9 cellular contexts compared by ENCODE assay signal in the genomic region with DNA sequence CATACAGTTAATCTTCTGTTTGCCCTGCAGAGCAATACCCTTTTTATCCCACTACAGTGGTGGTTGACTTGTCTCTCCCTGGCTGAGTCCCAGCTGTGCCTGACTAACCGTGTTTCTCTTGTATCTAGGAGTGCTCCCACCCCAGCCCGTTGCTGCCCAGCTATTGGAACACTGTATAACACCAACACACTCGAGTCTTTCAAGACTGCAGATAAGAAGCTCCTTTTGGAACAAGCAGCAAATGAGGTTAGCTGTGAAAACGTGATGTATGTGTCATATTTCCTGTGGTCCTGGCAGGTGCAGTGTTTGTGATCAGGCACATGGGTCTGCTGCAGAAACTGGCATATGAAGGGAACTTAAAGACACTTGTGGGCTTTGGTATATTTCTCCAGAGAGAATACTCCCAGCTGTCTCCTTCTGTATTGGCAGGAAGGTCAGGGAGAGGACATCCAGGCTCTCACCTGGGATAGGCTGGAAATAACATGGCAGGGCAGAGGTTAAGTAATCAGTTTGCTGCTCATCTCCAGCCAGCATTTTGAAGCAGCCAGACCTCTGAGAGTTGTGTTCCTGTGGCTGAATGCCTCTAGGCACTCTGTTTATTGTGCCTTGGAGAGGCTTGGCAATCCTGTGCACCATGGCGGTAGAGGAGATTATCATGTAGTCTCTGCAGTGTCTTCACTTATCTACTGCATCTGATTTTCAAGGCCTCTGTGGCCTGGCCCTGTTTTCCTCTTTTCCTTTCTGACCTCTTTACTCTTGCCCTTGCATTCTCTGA. TPM values are rescaled to one million over a fixed set of nuclear protein-coding genes. Genes with fewer than 3 reads are reported as not detected.
A peak's percentile ranks its signal among the peaks of the same experiment; 100 is the strongest.
DNase-seq lines count a peak whose midpoint lies in the region; ATAC-seq and TF ChIP-seq lines count a peak whose summit lies in the region.
"Had no signal": no experiment of that assay in that cellular context is flagged by ENCODE, and none has a peak within 500 bp of the region (broad histone marks: within the 10 kb centered on the region; RNA-seq: fewer than 3 reads in every experiment).

No MANE protein-coding gene starts in this region.

- H3K4me1 ChIP-seq in neutrophil (ENCODE audit: control insufficient read depth in 1 of 2, insufficient read depth in 1 of 2, low read depth in 1 of 2, low read length in 1 of 2), result peaks cover 15 to 21% of the 10 kb centered on the region in 2 experiments

- peaks cover 23% of the 10 kb centered on the region for H3K4me1 Mint-ChIP-seq in activated naive CD8-positive, alpha-beta T cell treated with anti-CD3 and anti-CD28 coated beads for 36 hours

- H3K36me3 Mint-ChIP-seq in activated naive CD8-positive, alpha-beta T cell treated with anti-CD3 and anti-CD28 coated beads for 36 hours, result peaks cover 37% of the 10 kb centered on the region

- peak overlapping the region; percentile 42 for H3K27ac Mint-ChIP-seq in activated naive CD8-positive, alpha-beta T cell treated with anti-CD3 and anti-CD28 coated beads for 36 hours

- ATAC-seq in HG03196 (IDR thresholded peaks at IDR 0.05; ENCODE audit: unreplicated experiment) (peak; percentile 61), HG02973 (IDR thresholded peaks at IDR 0.05; ENCODE audit: unreplicated experiment) (no peak)

- no peaks in the 10 kb centered on the region for H3K27me3 Mint-ChIP-seq in activated naive CD8-positive, alpha-beta T cell treated with anti-CD3 and anti-CD28 coated beads for 36 hours

- no peaks in the 10 kb centered on the region for H3K9me3 ChIP-seq in neutrophil

- H3K27me3 ChIP-seq in neutrophil, result no peaks in the 10 kb centered on the region

- DNase-seq in GM12865 (ENCODE audit: low read depth), result peak; percentile 42
- peak; percentile 16 for DNase-seq in activated naive CD8-positive, alpha-beta T cell treated with anti-CD3 and anti-CD28 coated beads for 36 hours
- no peak for DNase-seq in mesenteric fat pad (ENCODE audit: low spot score)
- DNase-seq in NCI-H510A treated with DMSO at 0.1 percent for 48 hours (lab: John Stamatoyannopoulos, UW), result no peak
- DNase-seq in HCEC 1CT, result no peak
- DNase-seq: NCI-H1930 had no signal

- no peak for TF ChIP-seq CTCF in GM12865 (IDR thresholded peaks at IDR 0.05; ENCODE audit: insufficient read depth, low read depth, low read length, missing control alignments)
- no peak for TF ChIP-seq CTCF in neutrophil (IDR thresholded peaks at IDR 0.05)

- no peak overlapping the region for H3K4me3 Mint-ChIP-seq in activated naive CD8-positive, alpha-beta T cell treated with anti-CD3 and anti-CD28 coated beads for 36 hours

- no peaks in the 10 kb centered on the region for H3K9me3 Mint-ChIP-seq in activated naive CD8-positive, alpha-beta T cell treated with anti-CD3 and anti-CD28 coated beads for 36 hours

- peak overlapping the region; percentile 77 for H3K27ac ChIP-seq in neutrophil

- peaks cover 91% of the 10 kb centered on the region for H3K36me3 ChIP-seq in neutrophil

- H3K4me3 ChIP-seq in GM12865 (ENCODE audit: low read depth, low read length), result no peak overlapping the region
- no peak overlapping the region for H3K4me3 ChIP-seq in neutrophil (ENCODE audit: low read depth in 1 of 2, low read length in 1 of 2)

RNA-seq across cellular contexts. Expression of gene ATG7, which starts 34.8 kb away (rescaled TPM):
- 10 to 100 TPM; 25.1 to 28.2 TPM for total RNA-seq in activated naive CD8-positive, alpha-beta T cell treated with anti-CD3 and anti-CD28 coated beads for 36 hours
- total RNA-seq in mesenteric fat pad, result 48.0 TPM

Comparison
In these comparisons a context has a peak if more than half of its experiments do, and no peak if none do; other contexts are left out.
1. DNase-seq: peak in GM12865 (single experiment) and activated naive CD8-positive, alpha-beta T cell treated with anti-CD3 and anti-CD28 coated beads for 36 hours (single experiment); none in mesenteric fat pad (single experiment), NCI-H510A treated with DMSO at 0.1 percent for 48 hours (single experiment) and HCEC 1CT (single experiment).